ENCODE assay signal across 8 cellular contexts in genomic region chr1:86395771-86396502, GRCh38. TPM values are rescaled to one million over a fixed set of nuclear protein-coding genes. Genes with fewer than 3 reads are reported as not detected.
A peak's percentile ranks its signal among the peaks of the same experiment; 100 is the strongest.
DNase-seq lines count a peak whose midpoint lies in the region; ATAC-seq and TF ChIP-seq lines count a peak whose summit lies in the region.

Gene ODF2L (minus strand): TSS chr1:86396323. CDS start chr1:86387027, 9,296 bp downstream.

- peaks cover 7% of the 10 kb centered on the region for H3K36me3 Mint-ChIP-seq in activated CD4-positive, alpha-beta T cell treated with anti-CD3 and anti-CD28 coated beads for 36 hours (ENCODE audit: low read depth)

- H3K4me3 Mint-ChIP-seq in activated CD4-positive, alpha-beta T cell treated with anti-CD3 and anti-CD28 coated beads for 36 hours: peak within 1 kb of the TSS; percentile 89

- H3K27me3 Mint-ChIP-seq in activated CD4-positive, alpha-beta T cell treated with anti-CD3 and anti-CD28 coated beads for 36 hours: no peaks in the 10 kb centered on the region

- peaks cover 41% of the 10 kb centered on the region for H3K4me1 Mint-ChIP-seq in activated CD4-positive, alpha-beta T cell treated with anti-CD3 and anti-CD28 coated beads for 36 hours

- CTCF ChIA-PET in activated CD4-positive, alpha-beta T cell treated with anti-CD3 and anti-CD28 coated beads for 36 hours (lab: Charles Lee): interaction anchor here (0.9 to 2.7 kb wide), 10 partner anchors 8 to 308 kb away, joined by 3 to 16 read pairs (median 6); partner anchors contain the start of gene SH3GLB1

- no peaks in the 10 kb centered on the region for H3K9me3 Mint-ChIP-seq in activated CD4-positive, alpha-beta T cell treated with anti-CD3 and anti-CD28 coated beads for 36 hours (ENCODE audit: low read depth)

- DNase-seq in AG20443 (ENCODE audit: low spot score) (peak; percentile 93), GM19238 (ENCODE audit: insufficient read length, low spot score) (peak; percentile 63), NCI-H524 (lab: John Stamatoyannopoulos, UW) (peak; percentile 78 to 83), choroid plexus epithelial cell (ENCODE audit: low read depth) (peak; percentile 87), kidney glomerular epithelial cell (lab: John Stamatoyannopoulos, UW) (peak; percentile 74)
- DNase-seq in activated CD4-positive, alpha-beta T cell treated with anti-CD3 and anti-CD28 coated beads for 36 hours: peak; percentile 94
- DNase-seq in stimulated activated CD4-positive, alpha-beta T cell treated with anti-CD3 and anti-CD28 coated beads, Interleukin-1b, Interleukin-23, amount 100 ng/mL, for 1 hour (ENCODE audit: low read depth in 2 of 2): peak; percentile 68 to 71

- peak; percentile 100 for ATAC-seq in HG03442 (IDR thresholded peaks at IDR 0.05; ENCODE audit: unreplicated experiment)
- peak; percentile 100 for ATAC-seq in activated CD4-positive, alpha-beta T cell treated with anti-CD3 and anti-CD28 coated beads for 36 hours

- POLR2A ChIA-PET in activated CD4-positive, alpha-beta T cell treated with anti-CD3 and anti-CD28 coated beads for 36 hours (lab: Charles Lee): interaction anchor here (0.6 to 1.0 kb wide), 5 partner anchors 15 to 1776 kb away, joined by 3 to 4 read pairs (median 3); partner anchors contain the start of genes HS2ST1 and SELENOF

- intact Hi-C loops in activated CD4-positive, alpha-beta T cell treated with anti-CD3 and anti-CD28 coated beads for 36 hours (cut with DNase I, micrococcal nuclease): loop anchor here (1.0 to 5.0 kb wide), 5 partner anchors 16 to 518 kb away; partner anchors contain the start of genes HS2ST1 (in 1 of the 2), SELENOF (in 1 of the 2) and SH3GLB1 (in 1 of the 2)

- TF ChIP-seq CTCF in choroid plexus epithelial cell (conservative IDR thresholded peaks at IDR 0.05; ENCODE audit: low read depth, low read length): no peak

- peak within 1 kb of the TSS; percentile 88 for H3K27ac Mint-ChIP-seq in activated CD4-positive, alpha-beta T cell treated with anti-CD3 and anti-CD28 coated beads for 36 hours

- peak within 1 kb of the TSS; percentile 96 for H3K4me3 ChIP-seq in choroid plexus epithelial cell (ENCODE audit: low read depth, low read length)

RNA-seq across cellular contexts. Expression of gene ODF2L, which starts in this region (rescaled TPM):
- 10 to 100 TPM; 18.8 to 27.3 TPM for total RNA-seq in activated CD4-positive, alpha-beta T cell treated with anti-CD3 and anti-CD28 coated beads for 36 hours

Comparison
In these comparisons a context has a peak if more than half of its experiments do, and no peak if none do; other contexts are left out.
1. Peak in every context shown above with its lines: DNase-seq, ATAC-seq and H3K4me3 ChIP-seq.